Comparison of ENCODE assay signal across 21 cellular contexts in genomic region chr17:8776861-8777260, GRCh38. TPM values are rescaled to one million over a fixed set of nuclear protein-coding genes. Genes with fewer than 3 reads are reported as not detected.
DNase-seq lines count a peak whose midpoint lies in the region; ATAC-seq and TF ChIP-seq lines count a peak whose summit lies in the region.
"Had no signal": no experiment of that assay in that cellular context is flagged by ENCODE, and none has a peak within 500 bp of the region (broad histone marks: within the 10 kb centered on the region; RNA-seq: fewer than 3 reads in every experiment).

No MANE protein-coding gene starts in this region.

- DNase-seq in OCI-M1 (lab: John Stamatoyannopoulos, UW): peak; percentile 32
- DNase-seq in coronary artery (ENCODE audit: low spot score): no peak
- no peak for DNase-seq in sciatic nerve (ENCODE audit: low spot score)
- DNase-seq in germinal center (ENCODE audit: low spot score): no peak
- DNase-seq: ACHN; Caco-2; CD4-positive, alpha-beta T cell; GDM1; GM23248; KG1; NCI-H1092; NCI-H146; NCI-H2029 treated with DMSO at 0.1 percent for 48 hours; NCI-H2171; NCI-H526; Right ventricle myocardium superior had no signal

- H3K4me3 ChIP-seq in HEK293 (ENCODE audit: low read depth, low read length): no peak overlapping the region
- H3K4me3 ChIP-seq in coronary artery: no peak overlapping the region
- H3K4me3 ChIP-seq: GM23248, HAP-1 had no signal

- no peaks in the 10 kb centered on the region for H3K4me1 ChIP-seq in HEK293 (ENCODE audit: control insufficient read depth, insufficient read depth, low read length)
- H3K4me1 ChIP-seq: Caco-2, HAP-1 had no signal

- POLR2A ChIA-PET in HEK293 (lab: Yijun Ruan, JAX): no interaction called here

- intact Hi-C loops in sciatic nerve (cut with DNase I): no loop called here

- H3K27ac ChIP-seq in HEK293 (ENCODE audit: extremely low read depth, low read depth, low read length) (no peak overlapping the region), coronary artery (peak overlapping the region; percentile 37 to 57)
- H3K27ac ChIP-seq: GM23248 had no signal

- no peaks in the 10 kb centered on the region for H3K36me3 ChIP-seq in HEK293 (ENCODE audit: control insufficient read depth in 2 of 2, insufficient read depth in 1 of 2, low read length in 2 of 2)
- H3K36me3 ChIP-seq: HAP-1 had no signal

- no peaks in the 10 kb centered on the region; the same call in 1 of the 2 replicates for H3K9me3 ChIP-seq in HEK293 (ENCODE audit: control insufficient read depth, insufficient read depth, low read depth, low read length)
- H3K9me3 ChIP-seq: Caco-2, HAP-1 had no signal

- ATAC-seq in sciatic nerve (peak; percentile 60), HG02852 (IDR thresholded peaks at IDR 0.05; ENCODE audit: unreplicated experiment) (no peak), HG02938 (IDR thresholded peaks at IDR 0.05; ENCODE audit: unreplicated experiment) (no peak)

- TF ChIP-seq CTCF in HEK293 (tag by site-specific recombination; IDR thresholded peaks at IDR 0.05) (no peak), coronary artery (IDR thresholded peaks at IDR 0.05) (no peak)

- CTCF ChIA-PET in HEK293 (lab: Yijun Ruan, JAX): interaction anchor here (0.7 to 6.6 kb wide), 7 partner anchors 9 to 561 kb away, joined by 3 to 72 read pairs (median 5); no protein-coding TSS in a partner anchor

TF ChIP-seq in HEK293, 187 proteins besides CTCF, POLR2A, EP300 and RAD21:
- TF ChIP-seq ZNF248 (tag by site-specific recombination; IDR thresholded peaks at IDR 0.05): no peak
- 0 out of 2 replicates have a peak, but pooled peaks have one; percentile 9 for TF ChIP-seq ZNF677 (tag by site-specific recombination; IDR thresholded peaks at IDR 0.05)

RNA-seq across cellular contexts. Expression of gene SPDYE4, which starts 18.5 kb away (rescaled TPM):
- total RNA-seq in sciatic nerve: not detected
- total RNA-seq: Caco-2; CD4-positive, alpha-beta T cell; Daoy; GM23248; Right ventricle myocardium superior had no signal

RNA-seq across cellular contexts. Expression of gene MFSD6L, which starts 22.3 kb away (rescaled TPM):
- total RNA-seq in sciatic nerve: not detected
- total RNA-seq: Caco-2, Daoy, GM23248 had no signal

RNA-seq across cellular contexts. Expression of gene CCDC42, which starts 32.2 kb away (rescaled TPM):
- not detected for total RNA-seq in sciatic nerve
- total RNA-seq: Caco-2; CD4-positive, alpha-beta T cell; Daoy; GM23248; Right ventricle myocardium superior had no signal
